In genomic region chr2:203782262-203782976, GRCh38 we compare ENCODE assay signal across 7 cellular contexts.
DNase-seq lines count a peak whose midpoint lies in the region; ATAC-seq and TF ChIP-seq lines count a peak whose summit lies in the region.

No MANE protein-coding gene starts in this region.

- H3K27ac Mint-ChIP-seq in naive thymus-derived CD4-positive, alpha-beta T cell = peak overlapping the region; percentile 63 to 85 (median 81)

- no peak for TF ChIP-seq EP300 in stomach (IDR thresholded peaks at IDR 0.05)

- no peak for TF ChIP-seq POLR2A in stomach (IDR thresholded peaks at IDR 0.05)

- no peaks in the 10 kb centered on the region for H3K36me3 ChIP-seq in GM06990 (ENCODE audit: control insufficient read depth, insufficient read depth, low read length)
- H3K36me3 ChIP-seq in naive thymus-derived CD4-positive, alpha-beta T cell (ENCODE audit: control insufficient read depth in 2 of 3, insufficient read depth in 3 of 3, low read length in 3 of 3) = no peaks in the 10 kb centered on the region
- no peaks in the 10 kb centered on the region for H3K36me3 ChIP-seq in stomach

- POLR2A ChIA-PET in naive thymus-derived CD4-positive, alpha-beta T cell (lab: Charles Lee) = interaction anchor here (0.7 to 3.2 kb wide), 4 partner anchors 43 to 135 kb away, joined by 3 to 10 read pairs (median 4); no protein-coding TSS in a partner anchor

- TF ChIP-seq CTCF in GM06990 (IDR thresholded peaks at IDR 0.05; ENCODE audit: insufficient read depth, low read length, poor library complexity, severe bottlenecking) (peak; percentile 80), stomach (IDR thresholded peaks at IDR 0.05) (peak in 5 of 7 experiments; percentile 25 to 52 (median 48))

- H3K4me3 ChIP-seq in GM06990 (replicated peaks; ENCODE audit: low read depth, low read length) (no peak overlapping the region), stomach (no peak overlapping the region)
- no peak overlapping the region for H3K4me3 ChIP-seq in naive thymus-derived CD4-positive, alpha-beta T cell (ENCODE audit: low read length)

- no peaks in the 10 kb centered on the region for H3K27me3 ChIP-seq in GM06990 (replicated peaks; ENCODE audit: control insufficient read depth, insufficient read depth, low read length)
- no peaks in the 10 kb centered on the region for H3K27me3 ChIP-seq in naive thymus-derived CD4-positive, alpha-beta T cell (ENCODE audit: control insufficient read depth in 2 of 2, insufficient read depth in 2 of 2, low read length in 2 of 2)
- no peaks in the 10 kb centered on the region for H3K27me3 ChIP-seq in stomach

- peak overlapping the region; percentile 6 for H3K27ac ChIP-seq in epithelial cell of prostate
- H3K27ac ChIP-seq in naive thymus-derived CD4-positive, alpha-beta T cell (ENCODE audit: low read depth, low read length) = no peak overlapping the region
- H3K27ac ChIP-seq in stomach = no peak overlapping the region

- H3K9me3 Mint-ChIP-seq in naive thymus-derived CD4-positive, alpha-beta T cell = peaks cover 0 to 4% (median 0%) of the 10 kb centered on the region in 11 donors

- peak; percentile 62 for ATAC-seq in HG02798 (IDR thresholded peaks at IDR 0.05; ENCODE audit: poor library complexity, unreplicated experiment)
- peak; percentile 92 for ATAC-seq in naive thymus-derived CD4-positive, alpha-beta T cell

- H3K4me3 Mint-ChIP-seq in naive thymus-derived CD4-positive, alpha-beta T cell = peak overlapping the region in 6 of 10 donors; percentile 39 to 63 (median 46)

- H3K4me1 Mint-ChIP-seq in naive thymus-derived CD4-positive, alpha-beta T cell = peaks cover 11 to 64% (median 53%) of the 10 kb centered on the region in 7 donors

- intact Hi-C loops in naive thymus-derived CD4-positive, alpha-beta T cell (cut with micrococcal nuclease) = loop anchor here (1.0 to 10.0 kb wide), 13 partner anchors 20 to 298 kb away; partner anchors contain the start of genes CD28 (in 2 of the 2) and RAPH1 (in 1 of the 2)
- intact Hi-C loops in stomach (cut with DNase I; ENCODE audit: low total_unique reads) = no loop called here

- DNase-seq in GM06990 (ENCODE audit: extremely low read depth, insufficient read length) (no peak), NCI-H748 treated with DMSO at 0.1 percent for 48 hours (lab: John Stamatoyannopoulos, UW) (peak; percentile 77), epithelial cell of prostate (ENCODE audit: low read depth, low spot score) (peak; percentile 82), stomach (peak; percentile 34)
- DNase-seq in activated CD8-positive, alpha-beta memory T cell treated with anti-CD3 and anti-CD28 coated beads for 48 hours (ENCODE audit: low read depth in 2 of 3, low spot score in 2 of 3) = peak in 2 of 3 experiments; percentile 27 to 36
- peak in 8 of 9 donors; percentile 46 to 73 (median 64) for DNase-seq in naive thymus-derived CD4-positive, alpha-beta T cell

- peaks cover 0 to 20% (median 4%) of the 10 kb centered on the region in 5 donors for H3K36me3 Mint-ChIP-seq in naive thymus-derived CD4-positive, alpha-beta T cell

- 48 to 63% (median 51%) methylated on average over 5 of the region's 5 CpGs for WGBS in stomach, 5 donors

- no peaks in the 10 kb centered on the region for H3K27me3 Mint-ChIP-seq in naive thymus-derived CD4-positive, alpha-beta T cell

- no peaks in the 10 kb centered on the region for H3K9me3 ChIP-seq in naive thymus-derived CD4-positive, alpha-beta T cell (ENCODE audit: control insufficient read depth in 2 of 3, low read length in 3 of 3)
- no peaks in the 10 kb centered on the region for H3K9me3 ChIP-seq in stomach

- peaks cover 17 to 26% of the 10 kb centered on the region in 2 donors for H3K4me1 ChIP-seq in naive thymus-derived CD4-positive, alpha-beta T cell (ENCODE audit: control insufficient read depth in 2 of 2, insufficient read depth in 2 of 2, low read length in 2 of 2)
- H3K4me1 ChIP-seq in stomach = peaks cover 0 to 20% (median 14%) of the 10 kb centered on the region in 4 donors

- CTCF ChIA-PET in naive thymus-derived CD4-positive, alpha-beta T cell (lab: Charles Lee) = interaction anchor here (0.7 to 5.7 kb wide), 7 partner anchors 11 to 296 kb away, joined by 3 to 34 read pairs (median 4); no protein-coding TSS in a partner anchor
